Comparison of ENCODE assay signal across 30 cellular contexts in the genomic region with DNA sequence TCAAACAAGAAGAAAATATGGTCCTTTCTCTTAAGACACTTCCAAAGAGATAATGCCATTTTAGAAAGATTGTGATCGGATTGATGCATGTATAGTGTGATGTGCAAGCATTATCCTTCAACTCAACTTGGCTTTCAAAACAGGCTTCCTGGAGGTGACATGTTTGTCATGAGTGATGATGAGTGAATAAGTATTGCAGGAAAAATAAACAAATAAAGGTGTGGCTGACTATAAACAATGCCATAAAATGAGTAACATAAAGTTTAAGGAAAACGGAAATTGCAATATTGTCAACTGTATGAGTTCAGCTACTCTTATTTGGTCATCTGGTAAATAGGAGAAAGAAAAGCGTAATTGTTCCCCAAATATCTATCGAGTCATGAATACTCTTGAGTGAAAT.
"Had no signal": no experiment of that assay in that cellular context is flagged by ENCODE, and none has a peak within 500 bp of the region (broad histone marks: within the 10 kb centered on the region; RNA-seq: fewer than 3 reads in every experiment).

No MANE protein-coding gene starts in this region.

- ATAC-seq: activated CD8-positive, alpha-beta T cell treated with anti-CD3 and anti-CD28 coated beads for 36 hours; activated T-cell treated with anti-CD3 and anti-CD28 coated beads, Interleukin-2, amount 50 U/mL, for 4 hours; activated T-helper 17 cell treated with anti-CD3 and anti-CD28 coated beads, Interleukin-2, amount 50 U/mL, for 72 hours; body of pancreas; effector memory CD8-positive, alpha-beta T cell; foreskin keratinocyte; gastrocnemius medialis; heart left ventricle; T-helper 17 cell; WTC11 had no signal

- H3K4me3 ChIP-seq: body of pancreas, cardiac muscle cell, coronary artery, esophagus muscularis mucosa, gastrocnemius medialis, heart left ventricle had no signal

- H3K36me3 ChIP-seq: cardiac muscle cell, esophagus muscularis mucosa, gastrocnemius medialis, heart left ventricle had no signal

- H3K27ac ChIP-seq: body of pancreas, cardiac muscle cell, coronary artery, esophagus muscularis mucosa, foreskin keratinocyte, gastrocnemius medialis, heart left ventricle, VCaP had no signal

- H3K4me1 ChIP-seq: body of pancreas, foreskin keratinocyte, gastrocnemius medialis had no signal

- H3K9me3 ChIP-seq: body of pancreas, esophagus muscularis mucosa, gastrocnemius medialis, heart left ventricle had no signal

- H3K27me3 ChIP-seq: body of pancreas, cardiac muscle cell, esophagus muscularis mucosa, foreskin keratinocyte, gastrocnemius medialis, heart left ventricle had no signal

- DNase-seq: activated CD4-positive, alpha-beta T cell treated with anti-CD3 and anti-CD28 coated beads for 48 hours; activated CD4-positive, alpha-beta T cell treated with anti-CD3 and anti-CD28 coated beads, Interleukin-2, amount 50 U/mL, for 1 hour; activated CD4-positive, alpha-beta T cell treated with anti-CD3 and anti-CD28 coated beads, Interleukin-2, amount 50 U/mL, for 48 hours; activated CD8-positive, alpha-beta memory T cell treated with anti-CD3 and anti-CD28 coated beads for 24 hours; activated CD8-positive, alpha-beta T cell treated with anti-CD3 and anti-CD28 coated beads for 36 hours; activated effector memory CD4-positive, alpha-beta T cell treated with Interleukin-2 at 50 U/mL for 16 hours; activated gamma-delta T cell treated with Interleukin-2 at 50 U/mL for 16 hours; activated naive CD4-positive, alpha-beta T cell treated with anti-CD3 and anti-CD28 coated beads, Interleukin-2, amount 50 U/mL, for 16 hours; activated naive CD4-positive, alpha-beta T cell treated with Interleukin-2 at 50 U/mL for 16 hours; activated T-cell treated with anti-CD3 and anti-CD28 coated beads, Interleukin-2, amount 50 U/mL, for 4 hours; amygdala; aorta; body of pancreas; dermis blood vessel endothelial cell; effector CD4-positive, alpha-beta T cell; effector memory CD8-positive, alpha-beta T cell; erythroblast; foreskin keratinocyte; gastrocnemius medialis; glutamatergic neuron; heart left ventricle; hypothalamus; T-helper 17 cell; T1000 had no signal
